Comparison of ENCODE assay signal across 2 cellular contexts in genomic region chr3:42814914-42815507, GRCh38.
TF ChIP-seq lines count a peak whose summit lies in the region.

No MANE protein-coding gene starts in this region.

TF ChIP-seq in SK-N-SH treated with all-trans-retinoic acid at 6 μM for 48 hours, 23 proteins besides CTCF, POLR2A, EP300 and RAD21 (continued from another document):
- no peak for TF ChIP-seq CSRNP3 (CRISPR knock-in tag; IDR thresholded peaks at IDR 0.05)

TF ChIP-seq in GM23338, 12 proteins besides CTCF, POLR2A, EP300 and RAD21 (continued from another document):
- TF ChIP-seq ZNF462 (CRISPR knock-in tag; IDR thresholded peaks at IDR 0.05) (no peak), JUNB (IDR thresholded peaks at IDR 0.05; ENCODE audit: unreplicated experiment) (no peak), NANOG (IDR thresholded peaks at IDR 0.05; ENCODE audit: borderline replicate concordance) (no peak), ZNF114 (CRISPR knock-in tag; IDR thresholded peaks at IDR 0.05) (no peak), ZNF331 (CRISPR knock-in tag; IDR thresholded peaks at IDR 0.05; ENCODE audit: low read depth) (no peak), ETS1 (IDR thresholded peaks at IDR 0.05) (no peak), POLR2AphosphoS5 (IDR thresholded peaks at IDR 0.05; ENCODE audit: low read depth) (no peak), CREB1 (CRISPR knock-in tag; IDR thresholded peaks at IDR 0.05; ENCODE audit: low read depth) (no peak), REST (IDR thresholded peaks at IDR 0.05; ENCODE audit: unreplicated experiment) (no peak)
